In genomic region chr17:27421111-27421510, GRCh38 we compare ENCODE assay signal across 8 cellular contexts.
"Had no signal": no experiment of that assay in that cellular context is flagged by ENCODE, and none has a peak within 500 bp of the region (broad histone marks: within the 10 kb centered on the region; RNA-seq: fewer than 3 reads in every experiment).

No MANE protein-coding gene starts in this region.

- H3K4me1 Mint-ChIP-seq: GM23338, H9 had no signal

- H3K4me3 ChIP-seq: GM23338, K562 had no signal

- H3K4me3 Mint-ChIP-seq: GM23338, H9 had no signal

- H2AFZ ChIP-seq: GM23338 had no signal

- FAIRE-seq: H1, H54, HTR-8/SVneo, K562 had no signal

- H3K27ac Mint-ChIP-seq: GM23338, H9 had no signal

- H3K9me3 Mint-ChIP-seq: GM23338, H9 had no signal

- H3K4me2 ChIP-seq: GM23338 had no signal

- DNase-seq: H9, HCEC 1CT, IMR-90 had no signal
